In genomic region chr5:15634771-15635347, GRCh38 we compare ENCODE assay signal across 28 cellular contexts.
DNase-seq lines count a peak whose midpoint lies in the region; ATAC-seq and TF ChIP-seq lines count a peak whose summit lies in the region.
"Had no signal": no experiment of that assay in that cellular context is flagged by ENCODE, and none has a peak within 500 bp of the region (broad histone marks: within the 10 kb centered on the region; RNA-seq: fewer than 3 reads in every experiment).

No MANE protein-coding gene starts in this region.

- peaks cover 8% of the 10 kb centered on the region for H3K9me3 Mint-ChIP-seq in mesothelial cell of epicardium
- H3K9me3 Mint-ChIP-seq in activated naive CD4-positive, alpha-beta T cell treated with anti-CD3 and anti-CD28 coated beads, Interleukin-2, amount 50 U/mL, for 72 hours = peaks cover 4 to 9% of the 10 kb centered on the region in 2 donors
- H3K9me3 Mint-ChIP-seq: activated naive CD8-positive, alpha-beta T cell treated with anti-CD3 and anti-CD28 coated beads, Interleukin-2, amount 10 ng/mL, durations not matched to agents 7 days and 5 days; activated T-cell treated with anti-CD3 and anti-CD28 coated beads, Interleukin-2, amount 50 U/mL, for 24 hours; neural crest cell had no signal

- H3K4me1 Mint-ChIP-seq in mesothelial cell of epicardium = peaks cover 12% of the 10 kb centered on the region
- H3K4me1 Mint-ChIP-seq: activated naive CD8-positive, alpha-beta T cell treated with anti-CD3 and anti-CD28 coated beads, Interleukin-2, amount 10 ng/mL, durations not matched to agents 7 days and 5 days; CD8-positive, alpha-beta memory T cell; central memory CD8-positive, alpha-beta T cell had no signal

- peak overlapping the region in 1 of 10 donors; percentile 7 for H3K27ac ChIP-seq in heart right ventricle
- no peak overlapping the region for H3K27ac ChIP-seq in left ventricle myocardium inferior (replicated peaks)
- no peak overlapping the region for H3K27ac ChIP-seq in gastroesophageal sphincter
- H3K27ac ChIP-seq: A549, hepatocyte, pancreas, upper lobe of right lung had no signal

- H3K36me3 Mint-ChIP-seq in mesothelial cell of epicardium = peaks cover 25% of the 10 kb centered on the region
- H3K36me3 Mint-ChIP-seq in activated naive CD4-positive, alpha-beta T cell treated with anti-CD3 and anti-CD28 coated beads, Interleukin-2, amount 50 U/mL, for 72 hours = no peaks in the 10 kb centered on the region
- H3K36me3 Mint-ChIP-seq: activated naive CD8-positive, alpha-beta T cell treated with anti-CD3 and anti-CD28 coated beads, Interleukin-2, amount 10 ng/mL, durations not matched to agents 7 days and 5 days had no signal

- intact Hi-C loops in heart right ventricle (cut with DNase I) = no loop called here
- intact Hi-C loops in left ventricle myocardium inferior (cut with micrococcal nuclease) = no loop called here

- no peak overlapping the region for H3K4me3 ChIP-seq in heart right ventricle
- H3K4me3 ChIP-seq in left ventricle myocardium inferior = no peak overlapping the region
- no peak overlapping the region for H3K4me3 ChIP-seq in gastroesophageal sphincter
- H3K4me3 ChIP-seq: A549, hepatocyte, pancreas, upper lobe of right lung had no signal

- H3K27me3 ChIP-seq in heart right ventricle = no peaks in the 10 kb centered on the region
- no peaks in the 10 kb centered on the region for H3K27me3 ChIP-seq in left ventricle myocardium inferior (ENCODE audit: low read depth)
- no peaks in the 10 kb centered on the region for H3K27me3 ChIP-seq in gastroesophageal sphincter
- H3K27me3 ChIP-seq: hepatocyte, pancreas, upper lobe of right lung had no signal

- DNase-seq in heart right ventricle (no peak), left ventricle myocardium inferior (no peak), amniotic epithelial cell (ENCODE audit: low read depth) (peak; percentile 29), mesothelial cell of epicardium (ENCODE audit: low spot score in 2 of 2, unreplicated experiment in 2 of 2) (no peak), left lobe of liver (ENCODE audit: low spot score) (no peak)
- no peak for DNase-seq in activated naive CD4-positive, alpha-beta T cell treated with anti-CD3 and anti-CD28 coated beads, Interleukin-2, amount 50 U/mL, for 72 hours (ENCODE audit: low spot score in 2 of 2)
- DNase-seq: activated CD4-positive, alpha-beta T cell treated with anti-CD3 and anti-CD28 coated beads, Interleukin-2, amount 50 U/mL, for 1 hour; activated CD4-positive, CD25-positive, alpha-beta regulatory T cell; activated gamma-delta T cell; activated naive CD8-positive, alpha-beta T cell treated with anti-CD3 and anti-CD28 coated beads, Interleukin-2, amount 10 ng/mL, durations not matched to agents 7 days and 5 days; activated T-cell treated with anti-CD3 and anti-CD28 coated beads, Interleukin-2, amount 50 U/mL, for 24 hours; CD8-positive, alpha-beta memory T cell; DMS 273 treated with DMSO at 0.1 percent for 48 hours; erythroblast; kidney glomerular epithelial cell; NCI-H1092; NCI-H1694; NCI-H774; pancreas; small intestine; stimulated activated naive CD4-positive, alpha-beta T cell; upper lobe of right lung had no signal

- no peak for TF ChIP-seq EP300 in gastroesophageal sphincter (IDR thresholded peaks at IDR 0.05)

- H3K27me3 Mint-ChIP-seq in mesothelial cell of epicardium (ENCODE audit: low read depth) = no peaks in the 10 kb centered on the region
- H3K27me3 Mint-ChIP-seq: activated naive CD8-positive, alpha-beta T cell treated with anti-CD3 and anti-CD28 coated beads, Interleukin-2, amount 10 ng/mL, durations not matched to agents 7 days and 5 days; activated T-cell treated with anti-CD3 and anti-CD28 coated beads, Interleukin-2, amount 50 U/mL, for 24 hours; central memory CD8-positive, alpha-beta T cell had no signal

- peak overlapping the region; percentile 52 for H3K27ac Mint-ChIP-seq in mesothelial cell of epicardium
- H3K27ac Mint-ChIP-seq in activated naive CD4-positive, alpha-beta T cell treated with anti-CD3 and anti-CD28 coated beads, Interleukin-2, amount 50 U/mL, for 72 hours = no peak overlapping the region
- H3K27ac Mint-ChIP-seq: activated naive CD8-positive, alpha-beta T cell treated with anti-CD3 and anti-CD28 coated beads, Interleukin-2, amount 10 ng/mL, durations not matched to agents 7 days and 5 days; activated T-cell treated with anti-CD3 and anti-CD28 coated beads, Interleukin-2, amount 50 U/mL, for 24 hours; CD8-positive, alpha-beta memory T cell had no signal

- TF ChIP-seq POLR2A in gastroesophageal sphincter (IDR thresholded peaks at IDR 0.05) = no peak

- H3K4me3 Mint-ChIP-seq in mesothelial cell of epicardium = no peak overlapping the region
- H3K4me3 Mint-ChIP-seq: activated naive CD8-positive, alpha-beta T cell treated with anti-CD3 and anti-CD28 coated beads, Interleukin-2, amount 10 ng/mL, durations not matched to agents 7 days and 5 days; activated T-cell treated with anti-CD3 and anti-CD28 coated beads, Interleukin-2, amount 50 U/mL, for 24 hours; CD8-positive, alpha-beta memory T cell; central memory CD8-positive, alpha-beta T cell; neural crest cell had no signal

- H3K36me3 ChIP-seq in heart right ventricle (no peaks in the 10 kb centered on the region), left ventricle myocardium inferior (no peaks in the 10 kb centered on the region), gastroesophageal sphincter (no peaks in the 10 kb centered on the region)
- H3K36me3 ChIP-seq: pancreas, upper lobe of right lung had no signal

- TF ChIP-seq CTCF in heart right ventricle (IDR thresholded peaks at IDR 0.05) = no peak
- TF ChIP-seq CTCF in left ventricle myocardium inferior (IDR thresholded peaks at IDR 0.05; ENCODE audit: borderline replicate concordance) = no peak
- no peak for TF ChIP-seq CTCF in mesothelial cell of epicardium (IDR thresholded peaks at IDR 0.05; ENCODE audit: unreplicated experiment)
- no peak for TF ChIP-seq CTCF in gastroesophageal sphincter (IDR thresholded peaks at IDR 0.05)

- ATAC-seq in heart right ventricle (peak in 7 of 8 donors; percentile 17 to 88 (median 56)), left lobe of liver (no peak), gastroesophageal sphincter (no peak), GM18867 (IDR thresholded peaks at IDR 0.05; ENCODE audit: unreplicated experiment) (no peak)
- no peak for ATAC-seq in activated naive CD4-positive, alpha-beta T cell treated with anti-CD3 and anti-CD28 coated beads, Interleukin-2, amount 50 U/mL, for 72 hours
- ATAC-seq: A549, pancreas, upper lobe of right lung had no signal

- H3K9me3 ChIP-seq in heart right ventricle = no peaks in the 10 kb centered on the region
- H3K9me3 ChIP-seq in left ventricle myocardium inferior (replicated peaks) = no peaks in the 10 kb centered on the region
- H3K9me3 ChIP-seq in gastroesophageal sphincter = no peaks in the 10 kb centered on the region
- H3K9me3 ChIP-seq: A549, pancreas, upper lobe of right lung had no signal

- H3K4me1 ChIP-seq in heart right ventricle (peaks cover 0 to 51% (median 24%) of the 10 kb centered on the region in 9 donors), left ventricle myocardium inferior (peaks cover 45% of the 10 kb centered on the region), gastroesophageal sphincter (peaks cover 0 to 23% (median 0%) of the 10 kb centered on the region in 3 donors)
- H3K4me1 ChIP-seq: A549, pancreas, upper lobe of right lung had no signal

Comparison
In these comparisons a context has a peak if more than half of its experiments do, and no peak if none do; other contexts are left out.
1. ATAC-seq: peak in heart right ventricle (7 of 8); none in left lobe of liver (single experiment), gastroesophageal sphincter (single experiment), GM18867 (single experiment) and activated naive CD4-positive, alpha-beta T cell treated with anti-CD3 and anti-CD28 coated beads, Interleukin-2, amount 50 U/mL, for 72 hours (0 of 2).